Comparison of ENCODE assay signal across 1 cellular context in genomic region chr7:103134866-103135554, GRCh38.
TF ChIP-seq lines count a peak whose summit lies in the region.

No MANE protein-coding gene starts in this region.

TF ChIP-seq in SK-N-SH treated with all-trans-retinoic acid at 6 μM for 48 hours, 23 proteins besides CTCF, POLR2A, EP300 and RAD21 (continued from another document):
- no peak for TF ChIP-seq ZFP30 (CRISPR knock-in tag; IDR thresholded peaks at IDR 0.05)
- TF ChIP-seq TSHZ2 (CRISPR knock-in tag; IDR thresholded peaks at IDR 0.05) = peak; percentile 82; the same call in 1 of the 2 replicates
- TF ChIP-seq SNAI2 (CRISPR knock-in tag; IDR thresholded peaks at IDR 0.05) = peak; percentile 81; the same call in 1 of the 2 replicates
- peak; percentile 80 for TF ChIP-seq ZFP3 (CRISPR knock-in tag; IDR thresholded peaks at IDR 0.05)
- TF ChIP-seq ZC3H10 (CRISPR knock-in tag; IDR thresholded peaks at IDR 0.05) = no peak
- peak; percentile 85 for TF ChIP-seq ZNF70 (CRISPR knock-in tag; IDR thresholded peaks at IDR 0.05)
- TF ChIP-seq BACH2 (CRISPR knock-in tag; IDR thresholded peaks at IDR 0.05; ENCODE audit: borderline replicate concordance) = no peak
- TF ChIP-seq ARNTL (CRISPR knock-in tag; IDR thresholded peaks at IDR 0.05; ENCODE audit: borderline replicate concordance, low read depth) = no peak
- TF ChIP-seq OSR1 (CRISPR knock-in tag; IDR thresholded peaks at IDR 0.05) = no peak
- TF ChIP-seq ESRRG (CRISPR knock-in tag; IDR thresholded peaks at IDR 0.05) = no peak
- no peak; the same call in 1 of the 2 replicates for TF ChIP-seq POU6F1 (CRISPR knock-in tag; IDR thresholded peaks at IDR 0.05; ENCODE audit: borderline replicate concordance, low read depth)
- no peak for TF ChIP-seq ZNF565 (CRISPR knock-in tag; conservative IDR thresholded peaks at IDR 0.05; ENCODE audit: low read depth)
- TF ChIP-seq ZNF8 (CRISPR knock-in tag; IDR thresholded peaks at IDR 0.05) = no peak
